In genomic region chr14:90382491-90383125, GRCh38 we compare ENCODE assay signal across 8 cellular contexts. TPM values are rescaled to one million over a fixed set of nuclear protein-coding genes. Genes with fewer than 3 reads are reported as not detected.
A peak's percentile ranks its signal among the peaks of the same experiment; 100 is the strongest.
DNase-seq lines count a peak whose midpoint lies in the region; ATAC-seq and TF ChIP-seq lines count a peak whose summit lies in the region.

No MANE protein-coding gene starts in this region.

- no peaks in the 10 kb centered on the region for H3K36me3 ChIP-seq in gastroesophageal sphincter
- no peaks in the 10 kb centered on the region for H3K36me3 ChIP-seq in testis (ENCODE audit: low read depth, missing control alignments)

- TF ChIP-seq EP300 in gastroesophageal sphincter (IDR thresholded peaks at IDR 0.05): no peak

- H3K4me1 ChIP-seq in gastroesophageal sphincter (peaks cover 6 to 38% (median 7%) of the 10 kb centered on the region in 3 donors), testis (peaks cover 40% of the 10 kb centered on the region)

- H3K4me3 ChIP-seq in gastroesophageal sphincter: peak overlapping the region; percentile 57 to 86
- peak overlapping the region; percentile 74 to 79 for H3K4me3 ChIP-seq in testis

- H3K27ac ChIP-seq in gastroesophageal sphincter (peak overlapping the region; percentile 86 to 100 (median 95)), testis (peak overlapping the region; percentile 99)

- peak; percentile 52 for DNase-seq in NK-92 treated with Interleukin-12 subunit alpha and Interleukin-12 subunit beta, amount 100 ng/mL, for 24 hours (lab: John Stamatoyannopoulos, UW)
- no peak for DNase-seq in NK-92 (lab: John Stamatoyannopoulos, UW; ENCODE audit: unreplicated experiment)
- peak; percentile 39 to 68 for DNase-seq in NOMO-1 (lab: John Stamatoyannopoulos, UW; ENCODE audit: unreplicated experiment in 2 of 2)
- peak; percentile 62 for DNase-seq in activated T-helper 9 cell treated with anti-CD3 and anti-CD28 coated beads, Interleukin-2, amount 50 U/mL, for 16 hours (ENCODE audit: low read depth)
- peak in 51 of 56 donors; percentile 9 to 95 (median 83) for DNase-seq in nucleus accumbens (lab: John Stamatoyannopoulos, UW)
- peak; percentile 83 for DNase-seq in testis

- intact Hi-C loops in testis (cut with DNase I; ENCODE audit: low total_unique reads): no loop called here

- TF ChIP-seq POLR2A in gastroesophageal sphincter (IDR thresholded peaks at IDR 0.05): no peak
- no peak for TF ChIP-seq POLR2A in testis (IDR thresholded peaks at IDR 0.05)

- peak; percentile 23 for ATAC-seq in HG03135 (IDR thresholded peaks at IDR 0.05; ENCODE audit: unreplicated experiment)
- ATAC-seq in gastroesophageal sphincter: peak; percentile 42

- TF ChIP-seq CTCF in gastroesophageal sphincter (IDR thresholded peaks at IDR 0.05) (no peak), testis (IDR thresholded peaks at IDR 0.05) (no peak)

- WGBS in gastroesophageal sphincter (ENCODE audit: low coverage in 1 of 2), 2 donors: 0% methylated on average over 7 of the region's 34 CpGs; no CpG with 5 or more reads in 1 of the 2 donors
- 0 to 1% methylated on average over 21 to 34 of the region's 34 CpGs for WGBS in testis, 2 donors

- H3K27me3 ChIP-seq in gastroesophageal sphincter: no peaks in the 10 kb centered on the region
- no peaks in the 10 kb centered on the region for H3K27me3 ChIP-seq in testis

- H3K9me3 ChIP-seq in gastroesophageal sphincter (no peaks in the 10 kb centered on the region), testis (no peaks in the 10 kb centered on the region)

RNA-seq across cellular contexts. Expression of gene CALM1, which starts 14.2 kb away (rescaled TPM):
- total RNA-seq in gastroesophageal sphincter: 100 to 1,000 TPM; 425 to 902 (median 829) TPM
- total RNA-seq in testis: 100 to 1,000 TPM; 428 to 526 TPM
- 379 TPM for polyA plus RNA-seq in testis (ENCODE audit: insufficient read depth, low read depth, low replicate concordance)

RNA-seq across cellular contexts. Expression of gene NRDE2, which starts 50.9 kb away (rescaled TPM):
- total RNA-seq in gastroesophageal sphincter: 10 to 100 TPM in 2 of 4 donors, 1 to 10 TPM in 2; 7.8 to 28.0 (median 11.2) TPM
- total RNA-seq in testis: 10 to 100 TPM; 31.3 to 34.8 TPM
- polyA plus RNA-seq in testis (ENCODE audit: insufficient read depth, low read depth, low replicate concordance): 16.7 TPM
